ENCODE assay signal across 8 cellular contexts in the genomic region with DNA sequence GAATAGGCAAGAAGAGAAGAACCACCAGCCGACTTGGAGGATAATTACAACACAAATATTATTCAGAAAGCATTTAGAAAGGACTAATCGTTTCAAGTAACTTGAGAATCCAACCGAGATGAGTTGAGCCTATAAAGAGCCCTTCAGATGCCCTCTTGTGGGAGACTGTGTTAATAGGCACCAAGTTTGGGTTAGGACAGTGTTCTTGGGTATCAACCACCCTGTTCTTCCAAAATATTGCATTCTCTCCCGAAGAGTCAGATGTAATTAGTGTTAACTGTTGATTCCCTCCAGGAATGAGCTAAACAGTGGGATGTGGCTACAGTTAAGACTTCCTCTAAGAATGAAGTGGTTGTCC.
DNase-seq lines count a peak whose midpoint lies in the region; ATAC-seq and TF ChIP-seq lines count a peak whose summit lies in the region.

No MANE protein-coding gene starts in this region.

- peaks cover 9% of the 10 kb centered on the region for H3K4me1 Mint-ChIP-seq in Caco-2 (ENCODE audit: low read depth, unreplicated experiment)

- intact Hi-C loops in spleen (cut with DNase I; ENCODE audit: low total_unique reads) (no loop called here), aorta (cut with DNase I) (no loop called here), Caco-2 (cut with micrococcal nuclease; ENCODE audit: unreplicated experiment) (no loop called here)

- no peaks in the 10 kb centered on the region for H3K36me3 Mint-ChIP-seq in Caco-2 (ENCODE audit: insufficient read depth, unreplicated experiment)

- peaks cover 0 to 26% (median 0%) of the 10 kb centered on the region in 3 donors for H3K4me1 ChIP-seq in gastroesophageal sphincter
- peaks cover 0 to 6% (median 0%) of the 10 kb centered on the region in 6 donors for H3K4me1 ChIP-seq in spleen
- no peaks in the 10 kb centered on the region for H3K4me1 ChIP-seq in aorta (ENCODE audit: control insufficient read depth in 1 of 2, insufficient read depth in 2 of 2, low read length in 2 of 2)
- H3K4me1 ChIP-seq in Caco-2: peaks cover 7% of the 10 kb centered on the region

- POLR2A ChIA-PET in BJ (lab: Charles Lee): no interaction called here
- POLR2A ChIA-PET in HEK293T (lab: Yijun Ruan, JAX): interaction anchor here (1.5 kb wide), 1 partner anchor 253 kb away, joined by 4 read pairs; a partner anchor contains a TSS
- POLR2A ChIA-PET in Caco-2 (lab: Charles Lee): no interaction called here

- TF ChIP-seq EP300 in gastroesophageal sphincter (IDR thresholded peaks at IDR 0.05): no peak

- H3K36me3 ChIP-seq in BJ (ENCODE audit: control insufficient read depth, insufficient read depth, low read length): no peaks in the 10 kb centered on the region
- peaks cover 0 to 18% of the 10 kb centered on the region in 2 donors for H3K36me3 ChIP-seq in gastroesophageal sphincter
- peaks cover 0 to 39% (median 11%) of the 10 kb centered on the region in 6 donors for H3K36me3 ChIP-seq in spleen
- no peaks in the 10 kb centered on the region for H3K36me3 ChIP-seq in aorta (ENCODE audit: control insufficient read depth in 1 of 2, insufficient read depth in 2 of 2, low read length in 1 of 2)
- no peaks in the 10 kb centered on the region for H3K36me3 ChIP-seq in Caco-2 (ENCODE audit: control insufficient read depth, insufficient read depth, low read length)

- H3K27me3 ChIP-seq in BJ (ENCODE audit: control insufficient read depth, insufficient read depth, low read length) (no peaks in the 10 kb centered on the region), gastroesophageal sphincter (no peaks in the 10 kb centered on the region), spleen (replicated peaks in 1 of 7) (no peaks in the 10 kb centered on the region), aorta (ENCODE audit: control insufficient read depth in 1 of 2, insufficient read depth in 2 of 2, low read length in 1 of 2) (no peaks in the 10 kb centered on the region), Caco-2 (replicated peaks; ENCODE audit: control insufficient read depth, insufficient read depth, low read length) (no peaks in the 10 kb centered on the region)

- TF ChIP-seq POLR2A in gastroesophageal sphincter (IDR thresholded peaks at IDR 0.05) (no peak), spleen (IDR thresholded peaks at IDR 0.05) (no peak)

- H3K27ac Mint-ChIP-seq in Caco-2 (ENCODE audit: unreplicated experiment): no peak overlapping the region

- peak; percentile 17 for DNase-seq in BJ (ENCODE audit: low read depth)
- DNase-seq in HEK293T (ENCODE audit: extremely low spot score): peak; percentile 48
- DNase-seq in RKO (ENCODE audit: low spot score): peak; percentile 57
- no peak for DNase-seq in spleen
- no peak for DNase-seq in LoVo (ENCODE audit: low spot score)
- no peak for DNase-seq in aorta
- DNase-seq in Caco-2: no peak

- H3K27ac ChIP-seq in gastroesophageal sphincter (peak overlapping the region in 3 of 4 donors; percentile 37 to 60 (median 55)), spleen (no peak overlapping the region), aorta (ENCODE audit: low read depth in 1 of 2, low read length in 2 of 2) (no peak overlapping the region)

- no peak overlapping the region for H3K4me3 Mint-ChIP-seq in Caco-2 (ENCODE audit: unreplicated experiment)

- H3K9me3 Mint-ChIP-seq in Caco-2 (ENCODE audit: unreplicated experiment): peaks cover 9% of the 10 kb centered on the region

- 5 to 15% methylated on average over 3 to 4 of the region's 4 CpGs for WGBS in gastroesophageal sphincter (ENCODE audit: low coverage in 1 of 2), 2 donors
- WGBS in spleen, 5 donors: 49 to 66% (median 62%) methylated on average over 4 of the region's 4 CpGs
- WGBS in aorta, 2 donors: 17 to 30% methylated on average over 4 of the region's 4 CpGs

- no peak overlapping the region for H3K4me3 ChIP-seq in BJ (ENCODE audit: low read depth, low read length)
- H3K4me3 ChIP-seq in gastroesophageal sphincter: no peak overlapping the region
- H3K4me3 ChIP-seq in spleen: no peak overlapping the region
- H3K4me3 ChIP-seq in aorta (ENCODE audit: low read length in 2 of 2): no peak overlapping the region
- no peak overlapping the region for H3K4me3 ChIP-seq in Caco-2 (ENCODE audit: low read depth, low read length)

- no TSS peak for BruUV-seq in Caco-2 (replicated peaks; lab: Mats Ljungman, UMichigan)

- TF ChIP-seq CTCF in BJ (IDR thresholded peaks at IDR 0.05; ENCODE audit: insufficient read depth, low read depth, low read length): peak; percentile 66
- TF ChIP-seq CTCF in gastroesophageal sphincter (IDR thresholded peaks at IDR 0.05): peak in 3 of 4 experiments; percentile 38 to 46 (median 46)
- TF ChIP-seq CTCF in spleen (IDR thresholded peaks at IDR 0.05 in 8 of 11, conservative IDR thresholded peaks at IDR 0.05 in 3 of 11): peak in 6 of 11 experiments; percentile 4 to 32 (median 26)
- TF ChIP-seq CTCF in Caco-2 (IDR thresholded peaks at IDR 0.05; ENCODE audit: insufficient read depth in 1 of 2, low read depth in 1 of 2, low read length in 1 of 2, severe bottlenecking in 1 of 2, unreplicated experiment in 1 of 2): peak in 1 of 2 experiments; percentile 37

- H3K9me3 ChIP-seq in gastroesophageal sphincter (peaks cover 0 to 4% (median 0%) of the 10 kb centered on the region in 3 donors), spleen (peaks cover 0 to 10% (median 4%) of the 10 kb centered on the region in 8 donors), aorta (ENCODE audit: control insufficient read depth, low read length) (no peaks in the 10 kb centered on the region), Caco-2 (no peaks in the 10 kb centered on the region)

- ATAC-seq in gastroesophageal sphincter: peak; percentile 31
- ATAC-seq in aorta (ENCODE audit: low FRiP score): no peak

- H3K27me3 Mint-ChIP-seq in Caco-2 (ENCODE audit: insufficient read depth, unreplicated experiment): no peaks in the 10 kb centered on the region

- CTCF ChIA-PET in BJ (lab: Yijun Ruan, JAX): interaction anchor here (0.6 to 4.2 kb wide), 9 partner anchors 18 to 270 kb away, joined by 3 to 22 read pairs (median 5); a partner anchor contains a TSS
- CTCF ChIA-PET in HEK293T (lab: Yijun Ruan, JAX): no interaction called here
- CTCF ChIA-PET in Caco-2 (lab: Charles Lee): interaction anchor here (0.7 kb wide), 1 partner anchor 426 kb away, joined by 4 read pairs; no protein-coding TSS in a partner anchor

TF ChIP-seq in HEK293T, 16 proteins besides CTCF, POLR2A, EP300 and RAD21:
- no peak for TF ChIP-seq TARDBP (IDR thresholded peaks at IDR 0.05)
- no peak for TF ChIP-seq ZNF384 (IDR thresholded peaks at IDR 0.05)
- no peak for TF ChIP-seq LEF1 (IDR thresholded peaks at IDR 0.05; ENCODE audit: borderline replicate concordance)
- TF ChIP-seq FOXK2 (IDR thresholded peaks at IDR 0.05): no peak
- TF ChIP-seq, protein P1, sequence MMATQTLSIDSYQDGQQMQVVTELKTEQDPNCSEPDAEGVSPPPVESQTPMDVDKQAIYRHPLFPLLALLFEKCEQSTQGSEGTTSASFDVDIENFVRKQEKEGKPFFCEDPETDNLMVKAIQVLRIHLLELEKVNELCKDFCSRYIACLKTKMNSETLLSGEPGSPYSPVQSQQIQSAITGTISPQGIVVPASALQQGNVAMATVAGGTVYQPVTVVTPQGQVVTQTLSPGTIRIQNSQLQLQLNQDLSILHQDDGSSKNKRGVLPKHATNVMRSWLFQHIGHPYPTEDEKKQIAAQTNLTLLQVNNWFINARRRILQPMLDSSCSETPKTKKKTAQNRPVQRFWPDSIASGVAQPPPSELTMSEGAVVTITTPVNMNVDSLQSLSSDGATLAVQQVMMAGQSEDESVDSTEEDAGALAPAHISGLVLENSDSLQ (IDR thresholded peaks at IDR 0.05): no peak
- no peak for TF ChIP-seq L3MBTL2 (conservative IDR thresholded peaks at IDR 0.05)
- no peak for TF ChIP-seq SUZ12 (IDR thresholded peaks at IDR 0.05)
- TF ChIP-seq BHLHE40 (IDR thresholded peaks at IDR 0.05; ENCODE audit: borderline replicate concordance): no peak
- TF ChIP-seq SP1 (IDR thresholded peaks at IDR 0.05): no peak
- no peak for TF ChIP-seq NFRKB (IDR thresholded peaks at IDR 0.05)
- no peak for TF ChIP-seq ELF4 (IDR thresholded peaks at IDR 0.05)
- no peak for TF ChIP-seq HDGF (IDR thresholded peaks at IDR 0.05; ENCODE audit: borderline replicate concordance)
- no peak for TF ChIP-seq ARNT (IDR thresholded peaks at IDR 0.05)
- no peak for TF ChIP-seq FOXM1 (IDR thresholded peaks at IDR 0.05; ENCODE audit: borderline replicate concordance)

Comparison
In these comparisons a context has a peak if more than half of its experiments do, and no peak if none do; other contexts are left out.
1. DNase-seq: peak in BJ (single experiment), HEK293T (single experiment) and RKO (single experiment); none in spleen (single experiment), LoVo (single experiment), aorta (0 of 2) and Caco-2 (0 of 2).
2. H3K27ac ChIP-seq: peak in gastroesophageal sphincter (3 of 4); none in spleen (0 of 8) and aorta (0 of 2).